29 cellular contexts compared by ENCODE assay signal in the genomic region with DNA sequence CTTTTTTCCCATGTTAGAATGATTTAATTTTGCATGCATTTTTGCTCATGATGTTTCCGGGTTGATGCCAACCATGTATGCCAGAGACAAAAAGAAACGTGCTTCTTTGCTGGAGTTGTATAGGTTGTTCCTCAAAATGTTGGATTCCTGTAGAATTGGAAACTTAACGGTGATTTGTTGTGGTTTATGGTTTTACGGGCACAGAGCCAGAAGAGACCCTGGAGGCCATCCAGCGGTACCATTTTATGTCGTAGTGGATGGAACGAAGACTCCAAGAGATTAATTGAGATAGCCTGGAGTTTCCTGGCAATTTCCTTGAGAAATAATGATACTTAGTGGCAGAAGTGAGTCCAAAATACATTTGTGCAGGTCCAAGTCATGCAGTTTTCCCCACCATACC.
"Had no signal": no experiment of that assay in that cellular context is flagged by ENCODE, and none has a peak within 500 bp of the region (broad histone marks: within the 10 kb centered on the region; RNA-seq: fewer than 3 reads in every experiment).

No MANE protein-coding gene starts in this region.

- H3K9me3 ChIP-seq: adrenal gland, ascending aorta, body of pancreas, breast epithelium had no signal

- H3K4me3 ChIP-seq: adrenal gland, ascending aorta, body of pancreas, breast epithelium, cardiac muscle cell had no signal

- H3K27me3 ChIP-seq: adrenal gland, ascending aorta, body of pancreas, brain microvascular endothelial cell, breast epithelium, cardiac muscle cell had no signal

- H3K4me1 ChIP-seq: adrenal gland, ascending aorta, body of pancreas, breast epithelium had no signal

- H3K36me3 ChIP-seq: adrenal gland, ascending aorta, brain microvascular endothelial cell, breast epithelium, cardiac muscle cell had no signal

- DNase-seq: activated effector memory CD4-positive, alpha-beta T cell treated with anti-CD3 and anti-CD28 coated beads, Interleukin-2, amount 50 U/mL, for 16 hours; activated effector memory CD4-positive, alpha-beta T cell treated with Interleukin-2 at 50 U/mL for 16 hours; activated gamma-delta T cell; activated gamma-delta T cell treated with Interleukin-2 at 50 U/mL for 16 hours; activated naive CD4-positive, alpha-beta T cell; activated naive CD4-positive, alpha-beta T cell treated with anti-CD3 and anti-CD28 coated beads for 36 hours; activated naive CD4-positive, alpha-beta T cell treated with anti-CD3 and anti-CD28 coated beads, Interleukin-2, amount 10 ng/mL, durations not matched to agents 7 days and 5 days; activated naive CD4-positive, alpha-beta T cell treated with anti-CD3 and anti-CD28 coated beads, Interleukin-2, amount 50 U/mL, for 16 hours; activated naive CD4-positive, alpha-beta T cell treated with Interleukin-2 at 50 U/mL for 16 hours; activated naive CD8-positive, alpha-beta T cell treated with anti-CD3 and anti-CD28 coated beads for 36 hours; activated naive CD8-positive, alpha-beta T cell treated with anti-CD3 and anti-CD28 coated beads, Interleukin-2, amount 10 ng/mL, durations not matched to agents 7 days and 5 days; activated naive CD8-positive, alpha-beta T cell treated with anti-CD3 and anti-CD28 coated beads, Interleukin-2, amount 50 U/mL, for 24 hours; activated T-cell treated with anti-CD3 and anti-CD28 coated beads, Interleukin-2, amount 50 U/mL, for 24 hours; activated T-cell treated with anti-CD3 and anti-CD28 coated beads, Interleukin-2, amount 50 U/mL, for 4 hours; activated T-cell treated with anti-CD3 and anti-CD28 coated beads, Interleukin-2, amount 50 U/mL, for 48 hours; activated T-cell treated with anti-CD3 and anti-CD28 coated beads, Interleukin-2, amount 50 U/mL, for 72 hours; adrenal gland; amniotic stem cell; amygdala; anterior cingulate cortex; aorta; body of pancreas; brain microvascular endothelial cell; caudate nucleus; central memory CD4-positive, alpha-beta T cell; cerebellar nuclear complex had no signal

- H3K27ac ChIP-seq: adrenal gland, ascending aorta, body of pancreas, brain microvascular endothelial cell, breast epithelium, cardiac muscle cell had no signal
